Comparison of ENCODE assay signal across 24 cellular contexts in the genomic region with DNA sequence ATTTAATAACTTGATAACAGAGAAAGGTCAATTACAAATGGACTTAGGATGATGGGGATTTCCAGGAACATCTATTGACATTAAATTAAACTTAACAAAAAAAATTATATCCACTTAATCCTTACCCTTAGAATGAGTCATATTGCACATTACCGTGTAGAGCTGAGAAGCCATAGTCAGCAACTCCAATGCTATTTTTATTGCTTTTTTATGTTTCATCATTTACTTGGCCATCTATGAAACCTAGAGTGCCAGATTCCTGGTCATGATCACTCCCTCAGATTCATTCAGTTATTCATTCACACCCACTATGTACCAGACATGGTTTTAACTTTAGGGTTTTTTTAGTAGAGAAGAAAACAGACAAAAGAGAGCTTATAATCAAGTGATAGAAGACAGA.
"Had no signal": no experiment of that assay in that cellular context is flagged by ENCODE, and none has a peak within 500 bp of the region (broad histone marks: within the 10 kb centered on the region; RNA-seq: fewer than 3 reads in every experiment).

No MANE protein-coding gene starts in this region.

- H3K9me3 Mint-ChIP-seq: activated CD4-positive, alpha-beta T cell treated with anti-CD3 and anti-CD28 coated beads, Interleukin-2, amount 10 ng/mL, durations not matched to agents 24 days and 14 days; activated naive CD4-positive, alpha-beta T cell treated with anti-CD3 and anti-CD28 coated beads for 36 hours; activated T-helper 1 cell treated with anti-CD3 and anti-CD28 coated beads, Interleukin-12 subunit alpha, Interleukin-12 subunit beta, Interleukin-2, Interleukin-4 antibody, amounts not matched to agents 30 ng/mL and 10 ng/mL and 1 ng/mL, durations not matched to agents 14 hours and 24 hours and 36 hours; nephron; stimulated activated naive B cell treated with anti-CD40 and anti-IgM and Interleukin-4, amounts not matched to agents 10 μg/mL and 1 μg/mL and 100 μg/mL, for 72 hours; T-helper 1 cell treated with Interleukin-12 subunit alpha and Interleukin-12 subunit beta and Interleukin-4 antibody, amounts not matched to agents 30 μg/mL and 1 μg/mL, for 36 hours had no signal

- H3K36me3 ChIP-seq: neutrophil, ovary, right atrium auricular region, stomach, transverse colon had no signal

- H3K9me3 ChIP-seq: neutrophil, ovary, right atrium auricular region, stomach, transverse colon had no signal

- H3K36me3 Mint-ChIP-seq: activated CD4-positive, alpha-beta memory T cell treated with anti-CD3 and anti-CD28 coated beads for 36 hours; activated naive CD8-positive, alpha-beta T cell treated with anti-CD3 and anti-CD28 coated beads for 36 hours; stimulated activated naive B cell treated with anti-CD40 and anti-IgM and Interleukin-4, amounts not matched to agents 10 μg/mL and 1 μg/mL and 100 μg/mL, for 72 hours had no signal

- H3K27me3 Mint-ChIP-seq: activated CD4-positive, alpha-beta memory T cell treated with anti-CD3 and anti-CD28 coated beads for 36 hours; activated CD4-positive, alpha-beta T cell treated with anti-CD3 and anti-CD28 coated beads, Interleukin-2, amount 10 ng/mL, durations not matched to agents 24 days and 14 days; activated naive CD8-positive, alpha-beta T cell treated with anti-CD3 and anti-CD28 coated beads for 36 hours; progenitor cell of endocrine pancreas; stimulated activated naive B cell treated with anti-CD40 and anti-IgM and Interleukin-4, amounts not matched to agents 10 μg/mL and 1 μg/mL and 100 μg/mL, for 72 hours had no signal

- DNase-seq: activated CD4-positive, alpha-beta memory T cell treated with anti-CD3 and anti-CD28 coated beads for 36 hours; activated CD4-positive, alpha-beta T cell treated with anti-CD3 and anti-CD28 coated beads, Interleukin-2, amount 10 ng/mL, durations not matched to agents 24 days and 14 days; activated CD4-positive, CD25-positive, alpha-beta regulatory T cell treated with anti-CD3 and anti-CD28 coated beads, Interleukin-2, amount 50 U/mL, for 72 hours; activated CD8-positive, alpha-beta memory T cell treated with anti-CD3 and anti-CD28 coated beads, Interleukin-2, amount 50 U/mL, for 4 hours; activated effector memory CD4-positive, alpha-beta T cell treated with anti-CD3 and anti-CD28 coated beads, Interleukin-2, amount 50 U/mL, for 16 hours; activated naive CD4-positive, alpha-beta T cell treated with anti-CD3 and anti-CD28 coated beads for 36 hours; activated naive CD8-positive, alpha-beta T cell treated with anti-CD3 and anti-CD28 coated beads for 36 hours; activated T-cell treated with anti-CD3 and anti-CD28 coated beads, Interleukin-2, amount 50 U/mL, for 1 hour; central memory CD4-positive, alpha-beta T cell; left colon; mammary epithelial cell; ovary; stimulated activated CD4-positive, alpha-beta T cell treated with anti-CD3 and anti-CD28 coated beads, Interleukin-15, amount 100 ng/mL, for 24 hours; stimulated activated CD4-positive, alpha-beta T cell treated with anti-CD3 and anti-CD28 coated beads, Interleukin-2, amount 100 ng/mL, for 24 hours; stimulated activated naive B cell treated with anti-CD40 and anti-IgM and Interleukin-4, amounts not matched to agents 10 μg/mL and 1 μg/mL and 100 μg/mL, for 72 hours; stomach; T-helper 9 cell; transverse colon had no signal

- H3K27ac Mint-ChIP-seq: activated CD4-positive, alpha-beta memory T cell treated with anti-CD3 and anti-CD28 coated beads for 36 hours; activated CD4-positive, alpha-beta T cell treated with anti-CD3 and anti-CD28 coated beads, Interleukin-2, amount 10 ng/mL, durations not matched to agents 24 days and 14 days; activated naive CD4-positive, alpha-beta T cell treated with anti-CD3 and anti-CD28 coated beads for 36 hours; activated naive CD8-positive, alpha-beta T cell treated with anti-CD3 and anti-CD28 coated beads for 36 hours; activated T-helper 1 cell treated with anti-CD3 and anti-CD28 coated beads, Interleukin-12 subunit alpha, Interleukin-12 subunit beta, Interleukin-2, Interleukin-4 antibody, amounts not matched to agents 30 ng/mL and 10 ng/mL and 1 ng/mL, durations not matched to agents 14 hours and 24 hours and 36 hours; progenitor cell of endocrine pancreas; stimulated activated naive B cell treated with anti-CD40 and anti-IgM and Interleukin-4, amounts not matched to agents 10 μg/mL and 1 μg/mL and 100 μg/mL, for 72 hours; T-helper 1 cell treated with Interleukin-12 subunit alpha and Interleukin-12 subunit beta and Interleukin-4 antibody, amounts not matched to agents 30 μg/mL and 1 μg/mL, for 36 hours had no signal

- H3K4me3 ChIP-seq: ovary, right atrium auricular region, stomach, transverse colon had no signal

- H3K4me3 Mint-ChIP-seq: activated CD4-positive, alpha-beta memory T cell treated with anti-CD3 and anti-CD28 coated beads for 36 hours; activated CD4-positive, alpha-beta T cell treated with anti-CD3 and anti-CD28 coated beads, Interleukin-2, amount 10 ng/mL, durations not matched to agents 24 days and 14 days; activated naive CD4-positive, alpha-beta T cell treated with anti-CD3 and anti-CD28 coated beads for 36 hours; activated naive CD8-positive, alpha-beta T cell treated with anti-CD3 and anti-CD28 coated beads for 36 hours; activated T-helper 1 cell treated with anti-CD3 and anti-CD28 coated beads, Interleukin-12 subunit alpha, Interleukin-12 subunit beta, Interleukin-2, Interleukin-4 antibody, amounts not matched to agents 30 ng/mL and 10 ng/mL and 1 ng/mL, durations not matched to agents 14 hours and 24 hours and 36 hours; nephron; stimulated activated naive B cell treated with anti-CD40 and anti-IgM and Interleukin-4, amounts not matched to agents 10 μg/mL and 1 μg/mL and 100 μg/mL, for 72 hours; T-helper 1 cell treated with Interleukin-12 subunit alpha and Interleukin-12 subunit beta and Interleukin-4 antibody, amounts not matched to agents 30 μg/mL and 1 μg/mL, for 36 hours had no signal

- H3K27ac ChIP-seq: neutrophil, ovary, right atrium auricular region, stomach, transverse colon had no signal

- H3K4me1 ChIP-seq: right atrium auricular region, stomach, transverse colon had no signal

- H3K27me3 ChIP-seq: neutrophil, ovary, right atrium auricular region, stomach, transverse colon had no signal

- H3K4me1 Mint-ChIP-seq: activated CD4-positive, alpha-beta T cell treated with anti-CD3 and anti-CD28 coated beads, Interleukin-2, amount 10 ng/mL, durations not matched to agents 24 days and 14 days; activated naive CD8-positive, alpha-beta T cell treated with anti-CD3 and anti-CD28 coated beads for 36 hours; stimulated activated naive B cell treated with anti-CD40 and anti-IgM and Interleukin-4, amounts not matched to agents 10 μg/mL and 1 μg/mL and 100 μg/mL, for 72 hours had no signal
